In genomic region chr2:159506764-159507406, GRCh38 we compare ENCODE assay signal across 14 cellular contexts.
DNase-seq lines count a peak whose midpoint lies in the region; ATAC-seq and TF ChIP-seq lines count a peak whose summit lies in the region.
"Had no signal": no experiment of that assay in that cellular context is flagged by ENCODE, and none has a peak within 500 bp of the region (broad histone marks: within the 10 kb centered on the region; RNA-seq: fewer than 3 reads in every experiment).

No MANE protein-coding gene starts in this region.

- TF ChIP-seq CTCF in cardiac muscle cell (IDR thresholded peaks at IDR 0.05; ENCODE audit: low read depth, low read length) (no peak), right atrium auricular region (IDR thresholded peaks at IDR 0.05) (no peak), foreskin fibroblast (IDR thresholded peaks at IDR 0.05; ENCODE audit: low read depth, low read length) (no peak)

- H3K9me3 Mint-ChIP-seq in activated naive CD8-positive, alpha-beta T cell (ENCODE audit: low read depth), result peaks cover 3% of the 10 kb centered on the region

- no peak overlapping the region for H3K4me3 Mint-ChIP-seq in activated naive CD8-positive, alpha-beta T cell

- H3K27ac Mint-ChIP-seq in activated naive CD8-positive, alpha-beta T cell, result peak overlapping the region; percentile 30

- no peaks in the 10 kb centered on the region for H3K9me3 ChIP-seq in cardiac muscle cell (ENCODE audit: low read depth)
- H3K9me3 ChIP-seq in right atrium auricular region, result no peaks in the 10 kb centered on the region

- peaks cover 7% of the 10 kb centered on the region for H3K36me3 Mint-ChIP-seq in activated naive CD8-positive, alpha-beta T cell

- H3K4me3 ChIP-seq in cardiac muscle cell (no peak overlapping the region), right atrium auricular region (no peak overlapping the region), foreskin fibroblast (ENCODE audit: low read depth in 1 of 2, low read length in 2 of 2) (no peak overlapping the region)

- no peaks in the 10 kb centered on the region for H3K36me3 ChIP-seq in cardiac muscle cell
- no peaks in the 10 kb centered on the region for H3K36me3 ChIP-seq in right atrium auricular region

- peaks cover 27% of the 10 kb centered on the region for H3K4me1 Mint-ChIP-seq in activated naive CD8-positive, alpha-beta T cell (ENCODE audit: low read depth)

- peak overlapping the region; percentile 9 for H3K27ac ChIP-seq in cardiac muscle cell
- no peak overlapping the region for H3K27ac ChIP-seq in right atrium auricular region

- no peaks in the 10 kb centered on the region for H3K4me1 ChIP-seq in cardiac muscle cell (ENCODE audit: low read depth)
- H3K4me1 ChIP-seq in right atrium auricular region, result no peaks in the 10 kb centered on the region

- DNase-seq in cardiac muscle cell (ENCODE audit: low read depth in 1 of 2, low spot score in 1 of 2) (no peak), right atrium auricular region (ENCODE audit: low spot score) (no peak), foreskin fibroblast (peak; percentile 15 to 47), stromal cell of bone marrow (ENCODE audit: low read depth) (peak; percentile 17), HUDEP-2 (lab: John Stamatoyannopoulos, UW; ENCODE audit: unreplicated experiment in 76 of 76) (no peak)
- DNase-seq: amniotic stem cell; GF-D8; NCI-H187 treated with DMSO at 0.1 percent for 48 hours; OCI-M1; stimulated activated CD4-positive, alpha-beta T cell treated with anti-CD3 and anti-CD28 coated beads, Interleukin-12 subunit alpha, Interleukin-12 subunit beta, amount 100 ng/mL, for 4 hours; T1000 had no signal

- H3K27me3 Mint-ChIP-seq in activated naive CD8-positive, alpha-beta T cell, result no peaks in the 10 kb centered on the region

- H3K27me3 ChIP-seq in cardiac muscle cell, result no peaks in the 10 kb centered on the region
- no peaks in the 10 kb centered on the region for H3K27me3 ChIP-seq in right atrium auricular region

- ATAC-seq in GM19324 (IDR thresholded peaks at IDR 0.05; ENCODE audit: low FRiP score, unreplicated experiment), result no peak
- ATAC-seq in GM18502 (IDR thresholded peaks at IDR 0.05; ENCODE audit: poor library complexity, unreplicated experiment), result no peak

Comparison
In these comparisons a context has a peak if more than half of its experiments do, and no peak if none do; other contexts are left out.
1. DNase-seq: peak in foreskin fibroblast (2 of 2) and stromal cell of bone marrow (single experiment); none in cardiac muscle cell (0 of 2), right atrium auricular region (single experiment) and HUDEP-2 (0 of 76).